Comparison of ENCODE assay signal across 1 cellular context in genomic region chr6:14439419-14439818, GRCh38.
TF ChIP-seq lines count a peak whose summit lies in the region.

No MANE protein-coding gene starts in this region.

TF ChIP-seq in K562, 482 proteins besides CTCF, POLR2A, EP300 and RAD21 (continued from another document and continues in another):
- TF ChIP-seq MGA (IDR thresholded peaks at IDR 0.05) (peak; percentile 68), NR2C2 (CRISPR knock-in tag; IDR thresholded peaks at IDR 0.05) (no peak), NR2C2 (tag; IDR thresholded peaks at IDR 0.05) (peak; percentile 73), PTRF (tag; IDR thresholded peaks at IDR 0.05) (0 out of 2 replicates have a peak, but pooled peaks have one; percentile 49), SOX6 (IDR thresholded peaks at IDR 0.05) (peak; percentile 68; the same call in 1 of the 2 replicates), CTCFL (IDR thresholded peaks at IDR 0.05; ENCODE audit: borderline replicate concordance, insufficient read depth, low read depth, low read length, poor library complexity, severe bottlenecking) (no peak), SMARCA4 (IDR thresholded peaks at IDR 0.05) (0 out of 2 replicates have a peak, but pooled peaks have one; percentile 9), RCOR1 (IDR thresholded peaks at IDR 0.05; ENCODE audit: borderline replicate concordance in 1 of 2, low read depth in 2 of 2, low read length in 2 of 2) (peak in 1 of 2 experiments; percentile 73; a peak in 2 of 4 replicates), ESRRA (IDR thresholded peaks at IDR 0.05; ENCODE audit: borderline replicate concordance, low read depth) (peak; percentile 44; the same call in 1 of the 2 replicates), BACH1 (tag; IDR thresholded peaks at IDR 0.05) (peak; percentile 48; the same call in 1 of the 2 replicates), SMC3 (conservative IDR thresholded peaks at IDR 0.05; ENCODE audit: insufficient read depth, low read depth, low read length) (no peak), MTA1 (IDR thresholded peaks at IDR 0.05; ENCODE audit: borderline replicate concordance) (no peak), ZNF133 (CRISPR knock-in tag; IDR thresholded peaks at IDR 0.05) (no peak), CTBP1 (IDR thresholded peaks at IDR 0.05; ENCODE audit: borderline replicate concordance) (peak; percentile 32; the same call in 1 of the 2 replicates), ZFX (CRISPR knock-in tag; IDR thresholded peaks at IDR 0.05) (peak; percentile 14; the same call in 1 of the 2 replicates), SMARCE1 (IDR thresholded peaks at IDR 0.05) (peak; percentile 46; the same call in 1 of the 2 replicates), MNT (conservative IDR thresholded peaks at IDR 0.05) (0 out of 4 replicates have a peak, but pooled peaks of 1 of the 2 experiments have one; percentile 5), ARID1B (IDR thresholded peaks at IDR 0.05) (peak; percentile 28; the same call in 1 of the 2 replicates), CREB3 (tag; conservative IDR thresholded peaks at IDR 0.05; ENCODE audit: low read depth) (0 out of 2 replicates have a peak, but pooled peaks have one; percentile 23), MITF (IDR thresholded peaks at IDR 0.05) (no peak), ATF7 (IDR thresholded peaks at IDR 0.05) (0 out of 2 replicates have a peak, but pooled peaks have one; percentile 17), KAT7 (CRISPR knock-in tag; IDR thresholded peaks at IDR 0.05; ENCODE audit: borderline replicate concordance) (no peak), HDAC8 (tag; IDR thresholded peaks at IDR 0.05) (no peak), NFE2 (IDR thresholded peaks at IDR 0.05; ENCODE audit: low read depth) (no peak), MYC (IDR thresholded peaks at IDR 0.05; ENCODE audit: low read depth, low read length) (peak; percentile 44; the same call in 1 of the 2 replicates), MYC (CRISPR knock-in tag; IDR thresholded peaks at IDR 0.05; ENCODE audit: borderline replicate concordance, low read depth) (no peak), PHTF2 (CRISPR knock-in tag; IDR thresholded peaks at IDR 0.05) (0 out of 2 replicates have a peak, but pooled peaks have one; percentile 18), SMAD4 (CRISPR knock-in tag; conservative IDR thresholded peaks at IDR 0.05) (peak; percentile 64), SREBF1 (IDR thresholded peaks at IDR 0.05; ENCODE audit: borderline replicate concordance, low read depth, low read length) (no peak), PKNOX1 (IDR thresholded peaks at IDR 0.05) (0 out of 2 replicates have a peak, but pooled peaks have one; percentile 10), DPF2 (IDR thresholded peaks at IDR 0.05) (0 out of 2 replicates have a peak, but pooled peaks have one; percentile 31), HINFP (tag; conservative IDR thresholded peaks at IDR 0.05; ENCODE audit: low read depth) (0 out of 2 replicates have a peak, but pooled peaks have one; percentile 51), L3MBTL2 (IDR thresholded peaks at IDR 0.05) (peak; percentile 92), E2F8 (IDR thresholded peaks at IDR 0.05; ENCODE audit: low read depth, partially characterized antibody) (peak; percentile 17)
